In the genomic region with DNA sequence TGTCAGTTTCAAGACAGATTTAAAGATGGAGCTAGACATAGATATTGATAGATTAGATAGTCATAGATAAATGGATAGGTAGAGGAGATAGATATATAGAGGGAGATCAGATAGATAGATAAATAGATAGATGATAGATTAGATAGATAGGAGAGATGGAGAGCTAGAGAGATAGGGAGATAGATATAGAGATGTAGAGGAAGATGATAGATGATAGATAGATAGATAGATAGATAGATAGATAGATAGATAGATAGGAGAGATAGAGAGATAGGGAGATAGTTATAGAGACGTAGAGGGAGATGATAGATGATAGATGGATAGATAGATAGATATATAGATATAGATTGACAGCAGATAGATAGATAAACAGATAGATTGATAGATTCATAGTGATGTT, we compare ENCODE assay signal across 8 cellular contexts.
"Had no signal": no experiment of that assay in that cellular context is flagged by ENCODE, and none has a peak within 500 bp of the region (broad histone marks: within the 10 kb centered on the region; RNA-seq: fewer than 3 reads in every experiment).

No MANE protein-coding gene starts in this region.

- H3K4me3 ChIP-seq: GM12878 had no signal

- ATAC-seq: GM12878 had no signal

- FAIRE-seq: G401.6, GM12878, GM12891, GM12892, GM18507, GM19239 had no signal

- DNase-seq: GDM1, GF-D8 had no signal
